36 cellular contexts compared by ENCODE assay signal in genomic region chrX:10365532-10366265, GRCh38.
"Had no signal": no experiment of that assay in that cellular context is flagged by ENCODE, and none has a peak within 500 bp of the region (broad histone marks: within the 10 kb centered on the region; RNA-seq: fewer than 3 reads in every experiment).

No MANE protein-coding gene starts in this region.

- H3K9me3 Mint-ChIP-seq: activated B cell treated with CpG ODN at 0.5 μM for 24 hours; activated CD4-positive, alpha-beta memory T cell treated with anti-CD3 and anti-CD28 coated beads for 36 hours; activated CD4-positive, alpha-beta T cell treated with anti-CD3 and anti-CD28 coated beads, Interleukin-2, amount 10 ng/mL, durations not matched to agents 24 days and 14 days; activated CD8-positive, alpha-beta T cell treated with anti-CD3 and anti-CD28 coated beads for 36 hours; activated naive CD4-positive, alpha-beta T cell treated with anti-CD3 and anti-CD28 coated beads, Interleukin-2, amount 10 ng/mL, durations not matched to agents 7 days and 5 days; activated naive CD4-positive, alpha-beta T cell treated with anti-CD3 and anti-CD28 coated beads, Interleukin-2, amount 50 U/mL, for 24 hours; activated naive CD8-positive, alpha-beta T cell treated with anti-CD3 and anti-CD28 coated beads, Interleukin-2, amount 10 ng/mL, durations not matched to agents 7 days and 5 days; activated naive CD8-positive, alpha-beta T cell treated with anti-CD3 and anti-CD28 coated beads, Interleukin-2, amount 50 U/mL, for 24 hours; activated T-cell treated with anti-CD3 and anti-CD28 coated beads, Interleukin-2, amount 50 U/mL, for 72 hours; activated T-helper 1 cell treated with anti-CD3 and anti-CD28 coated beads, Interleukin-12 subunit alpha, Interleukin-12 subunit beta, Interleukin-2, Interleukin-4 antibody, amounts not matched to agents 30 ng/mL and 10 ng/mL and 1 ng/mL, durations not matched to agents 14 hours and 24 hours and 36 hours; activated T-helper 17 cell treated with anti-CD3 and anti-CD28 coated beads, Interleukin-2, amount 50 U/mL, for 72 hours; T-helper 1 cell treated with Interleukin-12 subunit alpha and Interleukin-12 subunit beta and Interleukin-4 antibody, amounts not matched to agents 30 μg/mL and 1 μg/mL, for 36 hours; T-helper 2 cell treated with Interferon-gamma antibody and Interleukin-4, amounts not matched to agents 5 μg/mL and 100 μg/mL, for 36 hours had no signal

- FAIRE-seq: TTC549 had no signal

- ATAC-seq: activated CD8-positive, alpha-beta T cell treated with anti-CD3 and anti-CD28 coated beads for 36 hours; activated naive CD8-positive, alpha-beta T cell treated with anti-CD3 and anti-CD28 coated beads, Interleukin-2, amount 50 U/mL, for 24 hours; activated T-cell treated with anti-CD3 and anti-CD28 coated beads, Interleukin-2, amount 50 U/mL, for 4 hours; activated T-cell treated with anti-CD3 and anti-CD28 coated beads, Interleukin-2, amount 50 U/mL, for 72 hours; activated T-helper 17 cell treated with anti-CD3 and anti-CD28 coated beads, Interleukin-2, amount 50 U/mL, for 72 hours; body of pancreas had no signal

- H3K4me3 Mint-ChIP-seq: activated B cell treated with CpG ODN at 0.5 μM for 24 hours; activated CD4-positive, alpha-beta memory T cell treated with anti-CD3 and anti-CD28 coated beads for 36 hours; activated CD4-positive, alpha-beta T cell treated with anti-CD3 and anti-CD28 coated beads, Interleukin-2, amount 10 ng/mL, durations not matched to agents 24 days and 14 days; activated CD8-positive, alpha-beta T cell treated with anti-CD3 and anti-CD28 coated beads for 36 hours; activated naive CD4-positive, alpha-beta T cell treated with anti-CD3 and anti-CD28 coated beads, Interleukin-2, amount 10 ng/mL, durations not matched to agents 7 days and 5 days; activated naive CD4-positive, alpha-beta T cell treated with anti-CD3 and anti-CD28 coated beads, Interleukin-2, amount 50 U/mL, for 24 hours; activated naive CD8-positive, alpha-beta T cell; activated naive CD8-positive, alpha-beta T cell treated with anti-CD3 and anti-CD28 coated beads, Interleukin-2, amount 10 ng/mL, durations not matched to agents 7 days and 5 days; activated naive CD8-positive, alpha-beta T cell treated with anti-CD3 and anti-CD28 coated beads, Interleukin-2, amount 50 U/mL, for 24 hours; activated T-cell treated with anti-CD3 and anti-CD28 coated beads, Interleukin-2, amount 50 U/mL, for 4 hours; activated T-cell treated with anti-CD3 and anti-CD28 coated beads, Interleukin-2, amount 50 U/mL, for 72 hours; activated T-helper 1 cell treated with anti-CD3 and anti-CD28 coated beads, Interleukin-12 subunit alpha, Interleukin-12 subunit beta, Interleukin-2, Interleukin-4 antibody, amounts not matched to agents 30 ng/mL and 10 ng/mL and 1 ng/mL, durations not matched to agents 14 hours and 24 hours and 36 hours; activated T-helper 17 cell treated with anti-CD3 and anti-CD28 coated beads, Interleukin-2, amount 50 U/mL, for 72 hours; T-helper 1 cell treated with Interleukin-12 subunit alpha and Interleukin-12 subunit beta and Interleukin-4 antibody, amounts not matched to agents 30 μg/mL and 1 μg/mL, for 36 hours; T-helper 2 cell treated with Interferon-gamma antibody and Interleukin-4, amounts not matched to agents 5 μg/mL and 100 μg/mL, for 36 hours had no signal

- H3K4me1 Mint-ChIP-seq: activated B cell treated with CpG ODN at 0.5 μM for 24 hours; activated CD4-positive, alpha-beta T cell treated with anti-CD3 and anti-CD28 coated beads, Interleukin-2, amount 10 ng/mL, durations not matched to agents 24 days and 14 days; activated naive CD4-positive, alpha-beta T cell treated with anti-CD3 and anti-CD28 coated beads, Interleukin-2, amount 10 ng/mL, durations not matched to agents 7 days and 5 days; activated naive CD4-positive, alpha-beta T cell treated with anti-CD3 and anti-CD28 coated beads, Interleukin-2, amount 50 U/mL, for 24 hours; activated naive CD8-positive, alpha-beta T cell treated with anti-CD3 and anti-CD28 coated beads, Interleukin-2, amount 10 ng/mL, durations not matched to agents 7 days and 5 days; activated naive CD8-positive, alpha-beta T cell treated with anti-CD3 and anti-CD28 coated beads, Interleukin-2, amount 50 U/mL, for 24 hours; activated T-helper 17 cell treated with anti-CD3 and anti-CD28 coated beads, Interleukin-2, amount 50 U/mL, for 72 hours had no signal

- H3K36me3 Mint-ChIP-seq: activated CD4-positive, alpha-beta memory T cell treated with anti-CD3 and anti-CD28 coated beads for 36 hours; activated naive CD4-positive, alpha-beta T cell treated with anti-CD3 and anti-CD28 coated beads, Interleukin-2, amount 10 ng/mL, durations not matched to agents 7 days and 5 days; activated naive CD4-positive, alpha-beta T cell treated with anti-CD3 and anti-CD28 coated beads, Interleukin-2, amount 50 U/mL, for 24 hours; activated naive CD8-positive, alpha-beta T cell; activated naive CD8-positive, alpha-beta T cell treated with anti-CD3 and anti-CD28 coated beads, Interleukin-2, amount 10 ng/mL, durations not matched to agents 7 days and 5 days had no signal

- DNase-seq: activated B cell treated with CpG ODN at 0.5 μM for 24 hours; activated CD4-positive, alpha-beta memory T cell treated with anti-CD3 and anti-CD28 coated beads for 36 hours; activated CD4-positive, alpha-beta T cell treated with anti-CD3 and anti-CD28 coated beads for 4 hours; activated CD4-positive, alpha-beta T cell treated with anti-CD3 and anti-CD28 coated beads, Interleukin-2, amount 10 ng/mL, durations not matched to agents 24 days and 14 days; activated CD4-positive, alpha-beta T cell treated with anti-CD3 and anti-CD28 coated beads, Interleukin-2, amount 50 U/mL, for 1 hour; activated CD4-positive, alpha-beta T cell treated with anti-CD3 and anti-CD28 coated beads, Interleukin-2, amount 50 U/mL, for 4 hours; activated CD4-positive, CD25-positive, alpha-beta regulatory T cell treated with anti-CD3 and anti-CD28 coated beads, Interleukin-2, amount 50 U/mL, for 72 hours; activated CD8-positive, alpha-beta memory T cell treated with anti-CD3 and anti-CD28 coated beads, Interleukin-2, amount 50 U/mL, for 4 hours; activated CD8-positive, alpha-beta T cell treated with anti-CD3 and anti-CD28 coated beads for 36 hours; activated gamma-delta T cell; activated naive CD4-positive, alpha-beta T cell treated with anti-CD3 and anti-CD28 coated beads, Interleukin-2, amount 10 ng/mL, durations not matched to agents 7 days and 5 days; activated naive CD4-positive, alpha-beta T cell treated with Interleukin-2 at 50 U/mL for 16 hours; activated naive CD8-positive, alpha-beta T cell treated with anti-CD3 and anti-CD28 coated beads, Interleukin-2, amount 10 ng/mL, durations not matched to agents 7 days and 5 days; activated naive CD8-positive, alpha-beta T cell treated with anti-CD3 and anti-CD28 coated beads, Interleukin-2, amount 50 U/mL, for 24 hours; activated T-cell treated with anti-CD3 and anti-CD28 coated beads for 4 hours; activated T-cell treated with anti-CD3 and anti-CD28 coated beads, Interleukin-2, amount 50 U/mL, for 1 hour; activated T-cell treated with anti-CD3 and anti-CD28 coated beads, Interleukin-2, amount 50 U/mL, for 4 hours; activated T-cell treated with anti-CD3 and anti-CD28 coated beads, Interleukin-2, amount 50 U/mL, for 72 hours; amygdala; anterior cingulate cortex; body of pancreas; brain microvascular endothelial cell; central memory CD4-positive, alpha-beta T cell; T-helper 1 cell; T-helper 2 cell; T-helper 9 cell had no signal

- H3K36me3 ChIP-seq: ascending aorta, brain microvascular endothelial cell, breast epithelium had no signal

- H3K9me3 ChIP-seq: body of pancreas had no signal

- H3K27me3 Mint-ChIP-seq: activated B cell treated with CpG ODN at 0.5 μM for 24 hours; activated CD4-positive, alpha-beta memory T cell treated with anti-CD3 and anti-CD28 coated beads for 36 hours; activated CD4-positive, alpha-beta T cell treated with anti-CD3 and anti-CD28 coated beads, Interleukin-2, amount 10 ng/mL, durations not matched to agents 24 days and 14 days; activated CD8-positive, alpha-beta T cell treated with anti-CD3 and anti-CD28 coated beads for 36 hours; activated naive CD4-positive, alpha-beta T cell treated with anti-CD3 and anti-CD28 coated beads, Interleukin-2, amount 10 ng/mL, durations not matched to agents 7 days and 5 days; activated naive CD4-positive, alpha-beta T cell treated with anti-CD3 and anti-CD28 coated beads, Interleukin-2, amount 50 U/mL, for 24 hours; activated naive CD8-positive, alpha-beta T cell; activated naive CD8-positive, alpha-beta T cell treated with anti-CD3 and anti-CD28 coated beads, Interleukin-2, amount 10 ng/mL, durations not matched to agents 7 days and 5 days; activated naive CD8-positive, alpha-beta T cell treated with anti-CD3 and anti-CD28 coated beads, Interleukin-2, amount 50 U/mL, for 24 hours; activated T-helper 17 cell treated with anti-CD3 and anti-CD28 coated beads, Interleukin-2, amount 50 U/mL, for 72 hours had no signal

- H3K27ac ChIP-seq: ascending aorta, body of pancreas, brain microvascular endothelial cell, breast epithelium, VCaP had no signal

- H3K27ac Mint-ChIP-seq: activated B cell treated with CpG ODN at 0.5 μM for 24 hours; activated CD4-positive, alpha-beta memory T cell treated with anti-CD3 and anti-CD28 coated beads for 36 hours; activated CD4-positive, alpha-beta T cell treated with anti-CD3 and anti-CD28 coated beads, Interleukin-2, amount 10 ng/mL, durations not matched to agents 24 days and 14 days; activated CD8-positive, alpha-beta T cell treated with anti-CD3 and anti-CD28 coated beads for 36 hours; activated naive CD4-positive, alpha-beta T cell treated with anti-CD3 and anti-CD28 coated beads, Interleukin-2, amount 10 ng/mL, durations not matched to agents 7 days and 5 days; activated naive CD4-positive, alpha-beta T cell treated with anti-CD3 and anti-CD28 coated beads, Interleukin-2, amount 50 U/mL, for 24 hours; activated naive CD8-positive, alpha-beta T cell; activated naive CD8-positive, alpha-beta T cell treated with anti-CD3 and anti-CD28 coated beads, Interleukin-2, amount 10 ng/mL, durations not matched to agents 7 days and 5 days; activated naive CD8-positive, alpha-beta T cell treated with anti-CD3 and anti-CD28 coated beads, Interleukin-2, amount 50 U/mL, for 24 hours; activated T-cell treated with anti-CD3 and anti-CD28 coated beads, Interleukin-2, amount 50 U/mL, for 72 hours; activated T-helper 1 cell treated with anti-CD3 and anti-CD28 coated beads, Interleukin-12 subunit alpha, Interleukin-12 subunit beta, Interleukin-2, Interleukin-4 antibody, amounts not matched to agents 30 ng/mL and 10 ng/mL and 1 ng/mL, durations not matched to agents 14 hours and 24 hours and 36 hours; activated T-helper 17 cell treated with anti-CD3 and anti-CD28 coated beads, Interleukin-2, amount 50 U/mL, for 72 hours; T-helper 1 cell treated with Interleukin-12 subunit alpha and Interleukin-12 subunit beta and Interleukin-4 antibody, amounts not matched to agents 30 μg/mL and 1 μg/mL, for 36 hours; T-helper 2 cell treated with Interferon-gamma antibody and Interleukin-4, amounts not matched to agents 5 μg/mL and 100 μg/mL, for 36 hours had no signal

- H3K4me1 ChIP-seq: ascending aorta, body of pancreas, breast epithelium had no signal

- H3K27me3 ChIP-seq: ascending aorta, body of pancreas, brain microvascular endothelial cell had no signal

- H3K4me3 ChIP-seq: ascending aorta, body of pancreas, breast epithelium had no signal
